In the genomic region with DNA sequence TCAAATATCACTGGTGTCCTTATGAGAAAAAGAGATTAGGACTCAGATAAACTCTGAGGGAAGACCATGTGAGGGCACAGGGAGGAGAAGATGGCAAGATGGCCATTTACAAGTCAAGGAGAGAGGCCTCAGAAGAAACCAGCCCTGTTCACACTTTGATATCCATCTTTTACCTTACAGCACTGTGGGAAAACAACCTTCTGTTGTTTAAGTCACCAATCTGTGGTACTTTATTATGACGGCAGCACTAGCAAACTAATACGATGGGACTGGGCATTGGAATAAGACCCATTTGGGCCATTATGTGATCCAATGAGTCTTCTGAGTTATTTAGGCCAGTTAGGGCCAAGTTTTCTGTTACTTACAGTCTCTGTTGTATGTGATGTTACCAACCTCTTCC, we compare ENCODE assay signal across 7 cellular contexts.
"Had no signal": no experiment of that assay in that cellular context is flagged by ENCODE, and none has a peak within 500 bp of the region (broad histone marks: within the 10 kb centered on the region; RNA-seq: fewer than 3 reads in every experiment).

No MANE protein-coding gene starts in this region.

- H3K4me3 Mint-ChIP-seq: H9, HFFc6 had no signal

- H3K27ac ChIP-seq: GM23248 had no signal

- H3K27ac Mint-ChIP-seq: H9, HFFc6 had no signal

- ATAC-seq: HCT116, K562 had no signal

- H3K9me3 Mint-ChIP-seq: H9, HFFc6 had no signal

- H3K9ac ChIP-seq: GM23248 had no signal

- H3K4me3 ChIP-seq: GM23248, K562 had no signal

- H2AFZ ChIP-seq: GM23248 had no signal

- DNase-seq: GM23248, H9, HFFc6, IMR-90, KG1 had no signal
